ENCODE assay signal across 22 cellular contexts in genomic region chr2:188089896-188090295, GRCh38.
DNase-seq lines count a peak whose midpoint lies in the region; ATAC-seq and TF ChIP-seq lines count a peak whose summit lies in the region.
"Had no signal": no experiment of that assay in that cellular context is flagged by ENCODE, and none has a peak within 500 bp of the region (broad histone marks: within the 10 kb centered on the region; RNA-seq: fewer than 3 reads in every experiment).

No MANE protein-coding gene starts in this region.

- H3K4me3 Mint-ChIP-seq in HFFc6 (no peak overlapping the region), GM23338 (no peak overlapping the region)
- H3K4me3 Mint-ChIP-seq: activated CD4-positive, alpha-beta memory T cell treated with anti-CD3 and anti-CD28 coated beads for 36 hours; activated naive CD4-positive, alpha-beta T cell treated with anti-CD3 and anti-CD28 coated beads for 36 hours; dendritic cell treated with granulocyte-macrophage colony-stimulating factor and Interleukin-4, amounts not matched to agents 40 ng/mL and 50 ng/mL, for 4 days; naive B cell had no signal

- H2AK5ac ChIP-seq in mesendoderm (ENCODE audit: low read length), result no peak overlapping the region

- H3K36me3 ChIP-seq in mesendoderm (ENCODE audit: control insufficient read depth, insufficient read depth, low read length) (no peaks in the 10 kb centered on the region), osteoblast (ENCODE audit: insufficient read depth, low read length) (no peaks in the 10 kb centered on the region), GM23338 (ENCODE audit: insufficient read depth) (no peaks in the 10 kb centered on the region; the same call in 1 of the 2 replicates)
- H3K36me3 ChIP-seq: ascending aorta, BE2C had no signal

- no peak for TF ChIP-seq CTCF in HFFc6 (IDR thresholded peaks at IDR 0.05)
- TF ChIP-seq CTCF in osteoblast (IDR thresholded peaks at IDR 0.05; ENCODE audit: extremely low read depth, low read depth, low read length), result no peak
- TF ChIP-seq CTCF in GM23338 (conservative IDR thresholded peaks at IDR 0.05; ENCODE audit: low read depth in 2 of 2), result no peak

- no peak overlapping the region for H3K27ac Mint-ChIP-seq in HFFc6
- no peak overlapping the region for H3K27ac Mint-ChIP-seq in GM23338
- H3K27ac Mint-ChIP-seq: activated CD4-positive, alpha-beta memory T cell treated with anti-CD3 and anti-CD28 coated beads for 36 hours; activated naive CD4-positive, alpha-beta T cell treated with anti-CD3 and anti-CD28 coated beads for 36 hours; dendritic cell treated with granulocyte-macrophage colony-stimulating factor and Interleukin-4, amounts not matched to agents 40 ng/mL and 50 ng/mL, for 4 days; naive B cell had no signal

- H3K9me3 Mint-ChIP-seq in HFFc6, result peaks cover 3% of the 10 kb centered on the region; the same call in 1 of the 2 replicates
- peaks cover 5% of the 10 kb centered on the region; the same call in 2 of the 3 replicates for H3K9me3 Mint-ChIP-seq in GM23338

- no peak overlapping the region for H2BK5ac ChIP-seq in mesendoderm (ENCODE audit: low read length)

- no peak overlapping the region for H3K18ac ChIP-seq in mesendoderm (ENCODE audit: low read length)

- no peak overlapping the region for H2BK120ac ChIP-seq in mesendoderm (ENCODE audit: low read depth, low read length)

- H2AFZ ChIP-seq in osteoblast (ENCODE audit: low read length) (no peak overlapping the region), GM23338 (no peak overlapping the region)

- H3K79me1 ChIP-seq in mesendoderm (ENCODE audit: low read length), result no peaks in the 10 kb centered on the region

- 0 out of 2 replicates have a peak, but pooled peaks cover 5% of the 10 kb centered on the region for H3K9me2 ChIP-seq in GM23338 (ENCODE audit: insufficient read depth)

- H3K27me3 Mint-ChIP-seq in HFFc6 (ENCODE audit: insufficient read depth), result no peaks in the 10 kb centered on the region
- peaks cover 2% of the 10 kb centered on the region for H3K27me3 Mint-ChIP-seq in GM23338 (ENCODE audit: insufficient read depth, low read depth, poor library complexity)
- H3K27me3 Mint-ChIP-seq: activated CD4-positive, alpha-beta memory T cell treated with anti-CD3 and anti-CD28 coated beads for 36 hours; dendritic cell treated with granulocyte-macrophage colony-stimulating factor and Interleukin-4, amounts not matched to agents 40 ng/mL and 50 ng/mL, for 4 days; naive B cell had no signal

- no peaks in the 10 kb centered on the region for H4K20me1 ChIP-seq in osteoblast (ENCODE audit: insufficient read depth, low read length)
- H4K20me1 ChIP-seq in GM23338 (replicated peaks; ENCODE audit: insufficient read depth), result no peaks in the 10 kb centered on the region

- no peak overlapping the region for H3K23ac ChIP-seq in mesendoderm (ENCODE audit: low read length)

- H3K9ac ChIP-seq in mesendoderm (ENCODE audit: low read length), result no peak overlapping the region

- H3K79me2 ChIP-seq in mesendoderm (ENCODE audit: control insufficient read depth, insufficient read depth, low read length), result no peaks in the 10 kb centered on the region
- no peaks in the 10 kb centered on the region for H3K79me2 ChIP-seq in osteoblast (ENCODE audit: insufficient read depth, low read length)
- no peaks in the 10 kb centered on the region for H3K79me2 ChIP-seq in GM23338 (replicated peaks; ENCODE audit: insufficient read depth)

- H3K36me3 Mint-ChIP-seq in HFFc6 (ENCODE audit: low read depth), result no peaks in the 10 kb centered on the region; the same call in 1 of the 2 replicates
- peaks cover 2% of the 10 kb centered on the region; the same call in 1 of the 3 replicates for H3K36me3 Mint-ChIP-seq in GM23338 (ENCODE audit: low read depth)
- H3K36me3 Mint-ChIP-seq: activated CD4-positive, alpha-beta memory T cell treated with anti-CD3 and anti-CD28 coated beads for 36 hours; naive B cell had no signal

- no CpG with 5 or more reads among the region's 2 CpGs for WGBS in mesendoderm (ENCODE audit: extremely low coverage, insufficient coverage, low lambda C conversion rate)

- H3K9me3 ChIP-seq in osteoblast (ENCODE audit: low read depth, low read length), result no peaks in the 10 kb centered on the region
- H3K9me3 ChIP-seq: BE2C, testis had no signal

- no peak overlapping the region for H4K5ac ChIP-seq in mesendoderm (ENCODE audit: low read length)

- H3K27me3 ChIP-seq in mesendoderm (ENCODE audit: insufficient read depth, low read length, poor library complexity) (no peaks in the 10 kb centered on the region), osteoblast (ENCODE audit: insufficient read depth, low read length) (no peaks in the 10 kb centered on the region), GM23338 (ENCODE audit: insufficient read depth) (no peaks in the 10 kb centered on the region)
- H3K27me3 ChIP-seq: ascending aorta, BE2C, testis had no signal

- H3K4me2 ChIP-seq in mesendoderm (ENCODE audit: low read length) (no peak overlapping the region), osteoblast (ENCODE audit: insufficient read depth, low read length) (no peak overlapping the region), GM23338 (no peak overlapping the region)

- H3K4me1 ChIP-seq in mesendoderm (ENCODE audit: control insufficient read depth, low read depth, low read length) (no peaks in the 10 kb centered on the region), osteoblast (ENCODE audit: insufficient read depth, low read length) (no peaks in the 10 kb centered on the region), GM23338 (ENCODE audit: insufficient read depth) (no peaks in the 10 kb centered on the region)
- H3K4me1 ChIP-seq: ascending aorta, BE2C, testis had no signal

- ATAC-seq in GM21723 (IDR thresholded peaks at IDR 0.05; ENCODE audit: unreplicated experiment) (no peak), GM23338 (no peak)

- H3K4me3 ChIP-seq in mesendoderm (ENCODE audit: low read length), result no peak overlapping the region
- H3K4me3 ChIP-seq in osteoblast (ENCODE audit: insufficient read depth, low read length), result no peak overlapping the region
- no peak overlapping the region for H3K4me3 ChIP-seq in GM23338
- H3K4me3 ChIP-seq: ascending aorta, lung, testis had no signal

- H2BK15ac ChIP-seq in mesendoderm (replicated peaks; ENCODE audit: low read depth), result no peak overlapping the region

- H3F3A ChIP-seq in GM23338 (replicated peaks; ENCODE audit: low read depth), result no peaks in the 10 kb centered on the region

- H3K4ac ChIP-seq in mesendoderm (ENCODE audit: low read depth, low read length), result no peak overlapping the region

- DNase-seq in HFFc6 (peak; percentile 10), NCI-H446 treated with DMSO at 0.1 percent for 48 hours (lab: John Stamatoyannopoulos, UW) (peak; percentile 43), dermis blood vessel endothelial cell (peak; percentile 61), mesendoderm (peak; percentile 22), osteoblast (ENCODE audit: insufficient read length, low spot score, missing footprints) (no peak), GM23338 (ENCODE audit: low spot score) (no peak)
- DNase-seq: activated CD4-positive, alpha-beta memory T cell treated with anti-CD3 and anti-CD28 coated beads for 36 hours; activated naive CD4-positive, alpha-beta T cell treated with anti-CD3 and anti-CD28 coated beads for 36 hours; activated T-cell treated with anti-CD3 and anti-CD28 coated beads, Interleukin-2, amount 50 U/mL, for 1 hour; BE2C; Karpas-422; naive B cell; NCI-H1436; NCI-H2227 treated with DMSO at 0.1 percent for 48 hours; posterior cingulate gyrus; SHP77; T-helper 2 cell; testis had no signal

- H3K27ac ChIP-seq in mesendoderm (ENCODE audit: low read depth, low read length) (no peak overlapping the region), osteoblast (ENCODE audit: low read depth, low read length) (no peak overlapping the region), GM23338 (ENCODE audit: low read depth) (no peak overlapping the region)
- H3K27ac ChIP-seq: ascending aorta, testis had no signal

- H4K8ac ChIP-seq in mesendoderm (ENCODE audit: low read depth, low read length), result no peak overlapping the region

- H3K4me1 Mint-ChIP-seq in HFFc6 (ENCODE audit: low read depth), result no peaks in the 10 kb centered on the region; the same call in 1 of the 2 replicates
- peaks cover 7% of the 10 kb centered on the region; the same call in 1 of the 3 replicates for H3K4me1 Mint-ChIP-seq in GM23338
- H3K4me1 Mint-ChIP-seq: naive B cell had no signal

- no peak overlapping the region for H3K56ac ChIP-seq in mesendoderm (ENCODE audit: low read length)

Comparison
In these comparisons a context has a peak if more than half of its experiments do, and no peak if none do; other contexts are left out.
1. DNase-seq: peak in HFFc6 (single experiment), NCI-H446 treated with DMSO at 0.1 percent for 48 hours (single experiment), dermis blood vessel endothelial cell (single experiment) and mesendoderm (single experiment); none in osteoblast (single experiment) and GM23338 (single experiment).